1 cellular context compared by ENCODE assay signal in genomic region chr16:68079616-68080344, GRCh38.
TF ChIP-seq lines count a peak whose summit lies in the region.

No MANE protein-coding gene starts in this region.

TF ChIP-seq in HepG2, 621 proteins besides CTCF, POLR2A, EP300 and RAD21 (continued from another document and continues in another):
- TF ChIP-seq SNAPC4 (CRISPR knock-in tag; IDR thresholded peaks at IDR 0.05): peak; percentile 83
- TF ChIP-seq PTBP1 (IDR thresholded peaks at IDR 0.05; ENCODE audit: low read depth, low read length, poor library complexity, severe bottlenecking): no peak
- TF ChIP-seq TBX2 (CRISPR knock-in tag; IDR thresholded peaks at IDR 0.05; ENCODE audit: borderline replicate concordance): peak; percentile 99
- TF ChIP-seq PRPF4 (IDR thresholded peaks at IDR 0.05; ENCODE audit: low read depth, low read length, poor library complexity, severe bottlenecking): peak; percentile 56
- peak; percentile 57 for TF ChIP-seq TSC22D2 (CRISPR knock-in tag; IDR thresholded peaks at IDR 0.05; ENCODE audit: borderline replicate concordance)
- TF ChIP-seq ZNF547 (CRISPR knock-in tag; IDR thresholded peaks at IDR 0.05): peak; percentile 40; the same call in 1 of the 2 replicates
- TF ChIP-seq ZNF253 (CRISPR knock-in tag; IDR thresholded peaks at IDR 0.05; ENCODE audit: borderline replicate concordance): peak; percentile 88; the same call in 1 of the 2 replicates
- TF ChIP-seq WIZ (CRISPR knock-in tag; IDR thresholded peaks at IDR 0.05): 0 out of 2 replicates have a peak, but pooled peaks have one; percentile 71
- TF ChIP-seq SMARCC2 (IDR thresholded peaks at IDR 0.05): no peak
- 0 out of 2 replicates have a peak, but pooled peaks have one; percentile 11 for TF ChIP-seq ZNF24 (IDR thresholded peaks at IDR 0.05)
- no peak for TF ChIP-seq ZNF883 (CRISPR knock-in tag; IDR thresholded peaks at IDR 0.05; ENCODE audit: not compliant biosample characterization)
- TF ChIP-seq SETDB1 (CRISPR knock-in tag; IDR thresholded peaks at IDR 0.05; ENCODE audit: borderline replicate concordance): no peak
- peak; percentile 55 for TF ChIP-seq MNT (IDR thresholded peaks at IDR 0.05)
- peak; percentile 95 for TF ChIP-seq KDM3A (CRISPR knock-in tag; IDR thresholded peaks at IDR 0.05; ENCODE audit: low read depth)
- no peak for TF ChIP-seq KAT2B (IDR thresholded peaks at IDR 0.05; ENCODE audit: borderline replicate concordance, low read depth, low read length)
- no peak for TF ChIP-seq SP140L (CRISPR knock-in tag; IDR thresholded peaks at IDR 0.05; ENCODE audit: borderline replicate concordance)
- TF ChIP-seq CENPT (CRISPR knock-in tag; IDR thresholded peaks at IDR 0.05; ENCODE audit: low read depth): no peak
- peak; percentile 6; the same call in 1 of the 2 replicates for TF ChIP-seq ZNF44 (CRISPR knock-in tag; IDR thresholded peaks at IDR 0.05)
- TF ChIP-seq ZNF660 (CRISPR knock-in tag; IDR thresholded peaks at IDR 0.05; ENCODE audit: borderline replicate concordance, low read depth): no peak
- TF ChIP-seq THAP9 (CRISPR knock-in tag; IDR thresholded peaks at IDR 0.05; ENCODE audit: borderline replicate concordance): peak; percentile 83; the same call in 1 of the 2 replicates
- peak; percentile 89 for TF ChIP-seq MED8 (CRISPR knock-in tag; IDR thresholded peaks at IDR 0.05; ENCODE audit: insufficient replicate concordance)
- no peak; the same call in 1 of the 2 replicates for TF ChIP-seq AFF4 (CRISPR knock-in tag; IDR thresholded peaks at IDR 0.05)
- TF ChIP-seq IKZF4 (CRISPR knock-in tag; IDR thresholded peaks at IDR 0.05; ENCODE audit: borderline replicate concordance, low read depth, not compliant biosample characterization): no peak
- TF ChIP-seq ZBTB46 (CRISPR knock-in tag; IDR thresholded peaks at IDR 0.05; ENCODE audit: borderline replicate concordance): peak; percentile 78
- no peak for TF ChIP-seq EED (CRISPR knock-in tag; IDR thresholded peaks at IDR 0.05)
- no peak for TF ChIP-seq MBD4 (IDR thresholded peaks at IDR 0.05; ENCODE audit: borderline replicate concordance, low read length)
- no peak for TF ChIP-seq ZNF83 (CRISPR knock-in tag; IDR thresholded peaks at IDR 0.05; ENCODE audit: borderline replicate concordance)
- peak; percentile 97 for TF ChIP-seq DMAP1 (CRISPR knock-in tag; IDR thresholded peaks at IDR 0.05)
- peak; percentile 86 for TF ChIP-seq SP4 (CRISPR knock-in tag; IDR thresholded peaks at IDR 0.05)
- no peak for TF ChIP-seq GTF3A (CRISPR knock-in tag; conservative IDR thresholded peaks at IDR 0.05)
- TF ChIP-seq ZSCAN25 (CRISPR knock-in tag; IDR thresholded peaks at IDR 0.05): peak; percentile 97
- peak; percentile 100 for TF ChIP-seq PATZ1 (CRISPR knock-in tag; IDR thresholded peaks at IDR 0.05)
- no peak; the same call in 1 of the 2 replicates for TF ChIP-seq SMC3 (IDR thresholded peaks at IDR 0.05; ENCODE audit: low read length)
- TF ChIP-seq POGK (CRISPR knock-in tag; conservative IDR thresholded peaks at IDR 0.05): peak; percentile 89
- peak; percentile 91 for TF ChIP-seq NKX3-1 (CRISPR knock-in tag; IDR thresholded peaks at IDR 0.05)
- no peak for TF ChIP-seq ZNF432 (CRISPR knock-in tag; IDR thresholded peaks at IDR 0.05; ENCODE audit: borderline replicate concordance)
- TF ChIP-seq ZNF564 (CRISPR knock-in tag; IDR thresholded peaks at IDR 0.05): no peak
- 0 out of 2 replicates have a peak, but pooled peaks have one; percentile 31 for TF ChIP-seq E2F5 (CRISPR knock-in tag; conservative IDR thresholded peaks at IDR 0.05)
- TF ChIP-seq ZNF337 (CRISPR knock-in tag; IDR thresholded peaks at IDR 0.05; ENCODE audit: borderline replicate concordance, low read depth): no peak
- TF ChIP-seq CENPBD1 (CRISPR knock-in tag; IDR thresholded peaks at IDR 0.05; ENCODE audit: borderline replicate concordance, low read depth): no peak
- TF ChIP-seq ZNF260 (CRISPR knock-in tag; IDR thresholded peaks at IDR 0.05; ENCODE audit: borderline replicate concordance, low read depth): no peak
